26 cellular contexts compared by ENCODE assay signal in the genomic region with DNA sequence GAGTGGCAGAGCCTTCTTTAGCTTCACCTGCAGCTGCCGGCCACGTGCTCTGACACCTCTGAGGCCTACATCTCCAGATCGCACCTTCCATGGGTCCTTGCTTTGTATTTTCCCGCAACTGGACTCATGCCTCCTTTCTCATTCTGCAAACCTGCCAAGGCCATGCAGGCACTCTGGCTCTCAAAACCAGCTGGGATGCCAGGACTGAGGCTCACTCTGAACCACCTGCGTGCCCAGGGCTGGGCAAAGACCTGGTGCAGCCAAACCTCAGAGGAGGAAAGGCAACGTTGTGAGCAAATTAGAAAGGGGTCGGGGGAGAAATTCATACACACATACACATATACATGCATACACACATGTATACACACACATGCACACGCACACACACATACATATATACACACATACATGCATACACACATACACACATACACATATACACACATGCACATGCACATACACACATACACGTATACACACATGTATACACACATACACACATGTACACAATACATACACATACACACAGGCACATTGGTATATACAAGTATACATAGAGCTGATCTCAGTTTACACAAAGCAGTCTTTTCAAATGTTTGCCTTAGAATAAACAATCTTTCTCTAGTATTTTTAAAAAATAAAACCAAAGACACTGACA.
DNase-seq lines count a peak whose midpoint lies in the region; ATAC-seq lines count a peak whose summit lies in the region.
"Had no signal": no experiment of that assay in that cellular context is flagged by ENCODE, and none has a peak within 500 bp of the region (broad histone marks: within the 10 kb centered on the region; RNA-seq: fewer than 3 reads in every experiment).

No MANE protein-coding gene starts in this region.

- ATAC-seq in Right ventricle myocardium inferior (no peak), sciatic nerve (no peak), HG03095 (IDR thresholded peaks at IDR 0.05; ENCODE audit: unreplicated experiment) (no peak)

- DNase-seq in cardiac septum (ENCODE audit: low spot score) (peak; percentile 22), Right ventricle myocardium inferior (ENCODE audit: missing footprints) (no peak), cerebellar cortex (ENCODE audit: low spot score) (peak; percentile 24), sciatic nerve (ENCODE audit: low spot score) (peak; percentile 22), NCI-H2196 treated with DMSO at 0.1 percent for 48 hours (lab: John Stamatoyannopoulos, UW; ENCODE audit: unreplicated experiment) (no peak), NCI-H2107 treated with DMSO at 0.1 percent for 48 hours (lab: John Stamatoyannopoulos, UW; ENCODE audit: unreplicated experiment) (no peak)
- DNase-seq: 8988T; ACHN; BE2C; CD8-positive, alpha-beta memory T cell; DMS 273 treated with DMSO at 0.1 percent for 48 hours; DMS79; EL; KBM-7; MV-4-11; NCI-H1105 treated with DMSO at 0.1 percent for 48 hours; NCI-H146; NCI-H1930; NCI-H2107; NCI-H446 treated with DMSO at 0.1 percent for 48 hours; NCI-H526; NCI-H82; NK-92 treated with Interleukin-12 subunit alpha and Interleukin-12 subunit beta, amount 100 ng/mL, for 24 hours; PC-9; Right ventricle myocardium superior had no signal

- intact Hi-C loops in cardiac septum (cut with DNase I): no loop called here
- intact Hi-C loops in Right ventricle myocardium inferior (cut with DNase I): no loop called here
- intact Hi-C loops in sciatic nerve (cut with DNase I): no loop called here

Comparison
In these comparisons a context has a peak if more than half of its experiments do, and no peak if none do; other contexts are left out.
1. DNase-seq: peak in cardiac septum (single experiment), cerebellar cortex (single experiment) and sciatic nerve (single experiment); none in Right ventricle myocardium inferior (single experiment), NCI-H2196 treated with DMSO at 0.1 percent for 48 hours (single experiment) and NCI-H2107 treated with DMSO at 0.1 percent for 48 hours (single experiment).